ENCODE assay signal across 10 cellular contexts in the genomic region with DNA sequence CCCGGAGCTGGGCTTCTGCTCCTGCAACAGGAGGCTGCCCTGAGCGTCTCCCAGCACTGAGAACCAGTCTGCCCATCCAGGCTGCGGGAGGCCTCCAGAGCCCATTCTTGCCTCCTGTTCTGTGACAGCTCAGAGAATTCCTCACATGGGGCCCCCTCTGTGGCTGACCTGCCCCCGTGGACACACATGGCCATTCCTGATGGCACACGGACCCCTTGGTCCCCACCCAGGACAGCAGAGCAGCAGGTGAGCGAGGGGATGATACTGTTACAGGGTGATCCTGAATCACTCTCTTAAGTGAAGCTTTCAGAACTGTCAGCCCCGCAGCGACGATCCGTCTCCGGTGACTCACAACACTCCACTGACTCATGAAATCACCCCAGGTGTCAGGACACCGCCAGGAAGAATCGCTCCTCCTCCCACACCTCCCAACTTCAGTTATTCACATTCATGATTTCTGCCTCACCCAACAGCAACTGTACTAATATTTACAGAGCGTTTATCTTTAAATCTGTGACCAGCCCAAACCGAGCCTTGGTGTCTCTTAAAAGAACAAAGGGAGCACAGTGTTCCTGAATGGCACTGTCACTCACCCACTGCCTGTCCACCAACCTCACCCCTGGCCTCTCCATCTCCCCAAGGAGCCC. TPM values are rescaled to one million over a fixed set of nuclear protein-coding genes. Genes with fewer than 3 reads are reported as not detected.
DNase-seq lines count a peak whose midpoint lies in the region; ATAC-seq, FAIRE-seq and TF ChIP-seq lines count a peak whose summit lies in the region.
"Had no signal": no experiment of that assay in that cellular context is flagged by ENCODE, and none has a peak within 500 bp of the region (broad histone marks: within the 10 kb centered on the region; RNA-seq: fewer than 3 reads in every experiment).

No MANE protein-coding gene starts in this region.

- H3K36me3 Mint-ChIP-seq in astrocyte (ENCODE audit: low read depth, unreplicated experiment), result no peaks in the 10 kb centered on the region

- H3K36me3 ChIP-seq in astrocyte (ENCODE audit: insufficient read depth, low read length) (no peaks in the 10 kb centered on the region), trophoblast cell (ENCODE audit: control insufficient read depth in 1 of 2, insufficient read depth in 2 of 2, low read length in 2 of 2) (no peaks in the 10 kb centered on the region)
- H3K36me3 ChIP-seq: neutrophil had no signal

- H3K4me1 Mint-ChIP-seq in astrocyte (ENCODE audit: low read depth, unreplicated experiment), result peaks cover 16% of the 10 kb centered on the region

- peak overlapping the region; percentile 51 for H3K27ac Mint-ChIP-seq in astrocyte (ENCODE audit: unreplicated experiment)

- no peak overlapping the region for H4K91ac ChIP-seq in trophoblast cell (ENCODE audit: low read depth, low read length)

- H3K23ac ChIP-seq in trophoblast cell (ENCODE audit: low read length), result no peak overlapping the region

- H3K4ac ChIP-seq in trophoblast cell (ENCODE audit: low read depth, low read length), result no peak overlapping the region

- DNase-seq in G401 (ENCODE audit: low spot score) (peak; percentile 10), NCI-H146 (lab: John Stamatoyannopoulos, UW) (peak; percentile 85), astrocyte (ENCODE audit: low read depth) (peak; percentile 46), trophoblast cell (peak; percentile 85 to 93), MV-4-11 (lab: John Stamatoyannopoulos, UW) (no peak)
- DNase-seq: cortex of kidney had no signal

- no peak overlapping the region for H3K14ac ChIP-seq in trophoblast cell (ENCODE audit: low read length)

- H3K27me3 ChIP-seq in astrocyte (ENCODE audit: insufficient read depth, low read length) (peaks cover 3% of the 10 kb centered on the region), trophoblast cell (ENCODE audit: insufficient read depth, low read length) (no peaks in the 10 kb centered on the region)

- TF ChIP-seq CTCF in astrocyte (IDR thresholded peaks at IDR 0.05; ENCODE audit: insufficient read depth, low read depth, low read length), result no peak

- H3K4me3 Mint-ChIP-seq in astrocyte (ENCODE audit: unreplicated experiment), result no peak overlapping the region

- H4K20me1 ChIP-seq in astrocyte (ENCODE audit: insufficient read depth, low read length), result peaks cover 14% of the 10 kb centered on the region

- no peaks in the 10 kb centered on the region for H3K79me2 ChIP-seq in astrocyte (ENCODE audit: insufficient read depth, low read length)
- H3K79me2 ChIP-seq in trophoblast cell (ENCODE audit: control insufficient read depth, insufficient read depth, low read length, poor library complexity), result no peaks in the 10 kb centered on the region

- H2AFZ ChIP-seq in astrocyte (ENCODE audit: low read depth, low read length) (no peak overlapping the region), trophoblast cell (ENCODE audit: insufficient read depth, low read length, poor library complexity) (no peak overlapping the region)

- in situ Hi-C loops in G401 (cut with HindIII; ENCODE audit: low sequenced_read_pairs), result no loop called here

- no CpG with 5 or more reads among the region's 15 CpGs for WGBS in trophoblast cell (ENCODE audit: extremely low coverage, insufficient coverage, insufficient read length)

- H3K27ac ChIP-seq in astrocyte (ENCODE audit: low read depth, low read length) (no peak overlapping the region), trophoblast cell (ENCODE audit: low read depth, low read length) (no peak overlapping the region)
- H3K27ac ChIP-seq: neutrophil had no signal

- H3K18ac ChIP-seq in trophoblast cell (ENCODE audit: low read length), result no peak overlapping the region

- H3K4me3 ChIP-seq in astrocyte (ENCODE audit: insufficient read depth, low read depth, low read length), result no peak overlapping the region
- H3K4me3 ChIP-seq in trophoblast cell (ENCODE audit: low read depth, low read length), result no peak overlapping the region

- H3K9me3 Mint-ChIP-seq in astrocyte (ENCODE audit: unreplicated experiment), result no peaks in the 10 kb centered on the region

- no peak overlapping the region for H2AK5ac ChIP-seq in trophoblast cell (ENCODE audit: low read length)

- H4K12ac ChIP-seq in trophoblast cell (ENCODE audit: low read depth, low read length), result no peak overlapping the region

- H3K4me1 ChIP-seq in astrocyte (ENCODE audit: insufficient read depth, low read length) (peaks cover 14% of the 10 kb centered on the region), trophoblast cell (ENCODE audit: control insufficient read depth in 1 of 2, insufficient read depth in 2 of 2, low read length in 2 of 2) (peaks cover 3 to 6% of the 10 kb centered on the region in 2 experiments)

- no peak overlapping the region for H2BK12ac ChIP-seq in trophoblast cell (ENCODE audit: low read length)

- no peak for ATAC-seq in GM21786 (IDR thresholded peaks at IDR 0.05; ENCODE audit: unreplicated experiment)
- no peak for ATAC-seq in GM19395 (IDR thresholded peaks at IDR 0.05; ENCODE audit: unreplicated experiment)
- ATAC-seq in HG03097 (IDR thresholded peaks at IDR 0.05; ENCODE audit: low FRiP score, unreplicated experiment), result no peak

- no peak for FAIRE-seq in astrocyte (lab: Jason Lieb, UNC)

- H3K9me3 ChIP-seq in astrocyte (ENCODE audit: insufficient read depth, low read depth, low read length) (no peaks in the 10 kb centered on the region), trophoblast cell (ENCODE audit: insufficient read depth, low read depth, low read length) (no peaks in the 10 kb centered on the region)
- H3K9me3 ChIP-seq: neutrophil had no signal

- H3K4me2 ChIP-seq in astrocyte (ENCODE audit: low read length) (peak overlapping the region; percentile 58), trophoblast cell (ENCODE audit: low read length) (no peak overlapping the region)

- H3K9ac ChIP-seq in astrocyte (ENCODE audit: low read length) (peak overlapping the region; percentile 8), trophoblast cell (ENCODE audit: low read length) (no peak overlapping the region)

- no peak overlapping the region for H4K8ac ChIP-seq in trophoblast cell (ENCODE audit: low read depth, low read length)

- H2BK120ac ChIP-seq in trophoblast cell (ENCODE audit: insufficient read depth, low read length, poor library complexity), result no peak overlapping the region

- no peak overlapping the region for H2BK5ac ChIP-seq in trophoblast cell (ENCODE audit: low read depth, low read length, poor library complexity)

- H3K27me3 Mint-ChIP-seq in astrocyte (ENCODE audit: low read depth, unreplicated experiment), result peaks cover 32% of the 10 kb centered on the region

- no peaks in the 10 kb centered on the region for H3K79me1 ChIP-seq in trophoblast cell (ENCODE audit: low read length)

RNA-seq across cellular contexts. Expression of a gene that starts 22.5 kb away (rescaled TPM):
- 12.0 and 13.5 TPM in 2 replicates for total RNA-seq in G401 (2014; rRNA removed; shearing (Covaris generic))
- total RNA-seq in astrocyte, result 0.14 and 0.18 TPM in 2 replicates
- 0.10 and 0.19 TPM in 2 replicates for polyA plus RNA-seq in trophoblast cell (2013)

RNA-seq across cellular contexts. Expression of a gene that starts 41.7 kb away (rescaled TPM):
- 286 and 296 TPM in 2 replicates for total RNA-seq in G401 (2014; rRNA removed; shearing (Covaris generic))
- 237 and 283 TPM in 2 replicates for total RNA-seq in astrocyte
- 730 and 785 TPM in 2 replicates for polyA plus RNA-seq in trophoblast cell (2013)

RNA-seq across cellular contexts. Expression of a gene that starts 48.3 kb away (rescaled TPM):
- total RNA-seq in G401 (2014; rRNA removed; shearing (Covaris generic)), result 0.44 and 5.1 TPM in 2 replicates
- 4.7 and 7.4 TPM in 2 replicates for total RNA-seq in astrocyte
- polyA plus RNA-seq in trophoblast cell (2013), result 2.8 and 3.9 TPM in 2 replicates

Comparison
In these comparisons a context has a peak if more than half of its experiments do, and no peak if none do; other contexts are left out.
1. RNA of a gene that starts 22.5 kb away (total RNA-seq): 12.0 to 13.5 TPM in G401; 0.14 to 0.18 TPM in astrocyte; every median in the first group is over 10 times any median in the second.